In the genomic region with DNA sequence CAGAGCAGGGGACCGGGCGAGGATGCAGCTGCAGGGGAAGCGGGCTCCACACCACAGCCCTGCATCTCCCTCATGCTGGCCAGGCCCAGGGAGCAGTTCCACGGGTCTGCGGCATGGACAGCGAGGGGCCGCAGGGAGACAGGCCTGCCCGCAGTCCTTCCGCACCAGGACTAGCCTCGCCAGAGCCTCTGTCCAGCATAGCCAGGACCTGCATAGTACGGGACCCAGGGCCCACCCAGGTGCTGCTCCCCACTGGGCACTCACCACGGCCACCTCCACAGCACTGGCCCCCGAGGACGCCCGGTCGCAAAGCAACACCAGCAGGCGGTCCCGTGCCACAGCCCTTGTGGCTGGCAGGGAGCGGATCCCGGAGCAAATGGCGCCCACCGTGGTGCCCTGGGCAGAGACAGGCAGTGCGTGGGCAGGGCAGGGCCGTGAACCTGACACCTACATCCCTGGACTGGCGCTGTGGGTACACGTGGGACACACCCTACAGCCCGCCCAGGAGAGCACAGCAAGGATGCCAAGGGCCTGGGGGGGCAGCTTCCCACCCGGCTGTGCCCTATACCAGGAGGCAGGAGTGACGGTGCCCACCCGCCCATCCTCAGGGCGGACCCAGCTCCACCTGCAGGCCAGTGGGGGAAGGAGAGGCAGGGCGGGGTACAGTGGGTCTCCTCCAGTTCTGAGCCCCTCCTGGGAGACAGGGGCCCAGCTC, we compare ENCODE assay signal across 18 cellular contexts. TPM values are rescaled to one million over a fixed set of nuclear protein-coding genes. Genes with fewer than 3 reads are reported as not detected.
DNase-seq lines count a peak whose midpoint lies in the region; ATAC-seq, FAIRE-seq and TF ChIP-seq lines count a peak whose summit lies in the region.
"Had no signal": no experiment of that assay in that cellular context is flagged by ENCODE, and none has a peak within 500 bp of the region (broad histone marks: within the 10 kb centered on the region; RNA-seq: fewer than 3 reads in every experiment).

No MANE protein-coding gene starts in this region.

- H3K27me3 Mint-ChIP-seq in activated naive CD8-positive, alpha-beta T cell treated with anti-CD3 and anti-CD28 coated beads for 36 hours: no peaks in the 10 kb centered on the region
- H3K27me3 Mint-ChIP-seq: activated CD4-positive, alpha-beta T cell treated with anti-CD3 and anti-CD28 coated beads, Interleukin-2, amount 10 ng/mL, durations not matched to agents 24 days and 14 days had no signal

- ATAC-seq in aorta (ENCODE audit: low FRiP score): no peak
- no peak for ATAC-seq in GM18517 (IDR thresholded peaks at IDR 0.05; ENCODE audit: unreplicated experiment)
- no peak for ATAC-seq in HG02840 (IDR thresholded peaks at IDR 0.05; ENCODE audit: low FRiP score, unreplicated experiment)
- ATAC-seq: left lobe of liver had no signal

- no peak overlapping the region for H3K4me3 Mint-ChIP-seq in activated naive CD8-positive, alpha-beta T cell treated with anti-CD3 and anti-CD28 coated beads for 36 hours
- H3K4me3 Mint-ChIP-seq: activated CD4-positive, alpha-beta T cell treated with anti-CD3 and anti-CD28 coated beads, Interleukin-2, amount 10 ng/mL, durations not matched to agents 24 days and 14 days had no signal

- peak; percentile 15; the same call in 1 of the 2 replicates for TF ChIP-seq CTCF in WERI-Rb-1 (IDR thresholded peaks at IDR 0.05; ENCODE audit: low read depth, low read length)
- no peak for TF ChIP-seq CTCF in kidney (IDR thresholded peaks at IDR 0.05; ENCODE audit: borderline replicate concordance, extremely low read depth, insufficient read depth)

- H3K27ac Mint-ChIP-seq in activated naive CD8-positive, alpha-beta T cell treated with anti-CD3 and anti-CD28 coated beads for 36 hours: no peak overlapping the region
- H3K27ac Mint-ChIP-seq: activated CD4-positive, alpha-beta T cell treated with anti-CD3 and anti-CD28 coated beads, Interleukin-2, amount 10 ng/mL, durations not matched to agents 24 days and 14 days had no signal

- intact Hi-C loops in kidney (cut with DNase I) (no loop called here), aorta (cut with DNase I) (no loop called here)

- no peak overlapping the region for H3K27ac ChIP-seq in WERI-Rb-1
- H3K27ac ChIP-seq in kidney (ENCODE audit: low read depth in 2 of 2, low read length in 2 of 2): no peak overlapping the region
- H3K27ac ChIP-seq in aorta (ENCODE audit: low read depth in 1 of 2, low read length in 2 of 2): no peak overlapping the region
- H3K27ac ChIP-seq: prostate gland had no signal

- H3K4me1 ChIP-seq in kidney (ENCODE audit: control insufficient read depth in 1 of 2, insufficient read depth in 1 of 2, low read depth in 1 of 2, low read length in 2 of 2) (no peaks in the 10 kb centered on the region), aorta (ENCODE audit: control insufficient read depth in 1 of 2, insufficient read depth in 2 of 2, low read length in 2 of 2) (no peaks in the 10 kb centered on the region)
- H3K4me1 ChIP-seq: prostate gland had no signal

- no peaks in the 10 kb centered on the region for H3K4me1 Mint-ChIP-seq in activated naive CD8-positive, alpha-beta T cell treated with anti-CD3 and anti-CD28 coated beads for 36 hours
- H3K4me1 Mint-ChIP-seq: activated CD4-positive, alpha-beta T cell treated with anti-CD3 and anti-CD28 coated beads, Interleukin-2, amount 10 ng/mL, durations not matched to agents 24 days and 14 days had no signal

- H3K27me3 ChIP-seq in WERI-Rb-1 (ENCODE audit: insufficient read depth, low read depth, severe bottlenecking) (no peaks in the 10 kb centered on the region), aorta (ENCODE audit: control insufficient read depth in 1 of 2, insufficient read depth in 2 of 2, low read length in 1 of 2) (no peaks in the 10 kb centered on the region)

- DNase-seq in stimulated activated CD4-positive, alpha-beta T cell treated with anti-CD3 and anti-CD28 coated beads, Interleukin-1b, Interleukin-23, amount 100 ng/mL, for 48 hours: peak; percentile 1
- no peak for DNase-seq in stimulated activated CD4-positive, alpha-beta T cell treated with anti-CD3 and anti-CD28 coated beads, Interleukin-12 subunit alpha, Interleukin-12 subunit beta, amount 100 ng/mL, for 4 hours
- DNase-seq in WERI-Rb-1: peak; percentile 7
- peak; percentile 55 for DNase-seq in kidney
- peak; percentile 44 to 74 for DNase-seq in aorta
- no peak for DNase-seq in activated naive CD8-positive, alpha-beta T cell treated with anti-CD3 and anti-CD28 coated beads for 36 hours
- DNase-seq: activated CD4-positive, alpha-beta T cell treated with anti-CD3 and anti-CD28 coated beads, Interleukin-2, amount 10 ng/mL, durations not matched to agents 24 days and 14 days; central memory CD4-positive, alpha-beta T cell; effector CD8-positive, alpha-beta T cell; IMR-90; NCI-H2029; NCI-H524; T1000 had no signal

- H3K9me3 ChIP-seq in WERI-Rb-1 (ENCODE audit: severe bottlenecking) (peaks cover 11% of the 10 kb centered on the region), kidney (ENCODE audit: control insufficient read depth in 1 of 2, low read length in 2 of 2) (peaks cover 3 to 8% of the 10 kb centered on the region in 2 donors), aorta (ENCODE audit: control insufficient read depth, low read length) (peaks cover 1% of the 10 kb centered on the region)
- H3K9me3 ChIP-seq: prostate gland had no signal

- no peak for FAIRE-seq in kidney (lab: Jason Lieb, UNC)
- FAIRE-seq: GM19239 had no signal

- H3K36me3 ChIP-seq in WERI-Rb-1 (peaks cover 79% of the 10 kb centered on the region), kidney (ENCODE audit: control insufficient read depth in 1 of 2, insufficient read depth in 2 of 2, low read length in 2 of 2) (no peaks in the 10 kb centered on the region), aorta (ENCODE audit: control insufficient read depth in 1 of 2, insufficient read depth in 2 of 2, low read length in 1 of 2) (no peaks in the 10 kb centered on the region)
- H3K36me3 ChIP-seq: prostate gland had no signal

- 93% methylated on average over 32 of the region's 32 CpGs for whole genome bisulfite sequencing in aorta, 2 donors

- no peak overlapping the region for H3K9ac ChIP-seq in kidney (ENCODE audit: low read length in 2 of 2)

- no peak overlapping the region for H3K4me3 ChIP-seq in WERI-Rb-1 (ENCODE audit: low read depth, low read length)
- H3K4me3 ChIP-seq in kidney (ENCODE audit: low read length in 2 of 2): no peak overlapping the region
- no peak overlapping the region for H3K4me3 ChIP-seq in aorta (ENCODE audit: low read length in 2 of 2)
- H3K4me3 ChIP-seq: prostate gland had no signal

- peaks cover 2% of the 10 kb centered on the region for H3K36me3 Mint-ChIP-seq in activated naive CD8-positive, alpha-beta T cell treated with anti-CD3 and anti-CD28 coated beads for 36 hours

- peaks cover 5% of the 10 kb centered on the region for H3K9me3 Mint-ChIP-seq in activated naive CD8-positive, alpha-beta T cell treated with anti-CD3 and anti-CD28 coated beads for 36 hours

RNA-seq across cellular contexts. Expression of a gene that starts 23.8 kb away (rescaled TPM):
- total RNA-seq in kidney (26.1 TPM), aorta (10 to 100 TPM; 15.0 to 32.1 TPM)
- polyA plus RNA-seq in kidney (ENCODE audit: insufficient read depth, low read depth, low replicate concordance) (6.3 TPM), aorta (1 to 10 TPM in 1 of 2 donors, under 1 TPM in 1; 0.13 to 1.1 TPM)
- total RNA-seq in activated naive CD8-positive, alpha-beta T cell treated with anti-CD3 and anti-CD28 coated beads for 36 hours: 1 to 10 TPM; 2.3 to 2.5 TPM

RNA-seq across cellular contexts. Expression of a gene that starts 36.3 kb away (rescaled TPM):
- 48.6 TPM for total RNA-seq in kidney
- 59.1 TPM for polyA plus RNA-seq in kidney (ENCODE audit: insufficient read depth, low read depth, low replicate concordance)
- total RNA-seq in aorta: 10 to 100 TPM; 13.3 to 29.9 TPM
- polyA plus RNA-seq in aorta: 10 to 100 TPM in 1 of 2 donors, 1 to 10 TPM in 1; 6.1 to 10.0 TPM
- total RNA-seq in activated naive CD8-positive, alpha-beta T cell treated with anti-CD3 and anti-CD28 coated beads for 36 hours: 1 to 10 TPM; 8.6 to 9.1 TPM

Comparison
In these comparisons a context has a peak if more than half of its experiments do, and no peak if none do; other contexts are left out.
1. DNase-seq: peak in stimulated activated CD4-positive, alpha-beta T cell treated with anti-CD3 and anti-CD28 coated beads, Interleukin-1b, Interleukin-23, amount 100 ng/mL, for 48 hours (single experiment), WERI-Rb-1 (single experiment), kidney (single experiment) and aorta (2 of 2); none in stimulated activated CD4-positive, alpha-beta T cell treated with anti-CD3 and anti-CD28 coated beads, Interleukin-12 subunit alpha, Interleukin-12 subunit beta, amount 100 ng/mL, for 4 hours (single experiment) and activated naive CD8-positive, alpha-beta T cell treated with anti-CD3 and anti-CD28 coated beads for 36 hours (single experiment).